In the genomic region with DNA sequence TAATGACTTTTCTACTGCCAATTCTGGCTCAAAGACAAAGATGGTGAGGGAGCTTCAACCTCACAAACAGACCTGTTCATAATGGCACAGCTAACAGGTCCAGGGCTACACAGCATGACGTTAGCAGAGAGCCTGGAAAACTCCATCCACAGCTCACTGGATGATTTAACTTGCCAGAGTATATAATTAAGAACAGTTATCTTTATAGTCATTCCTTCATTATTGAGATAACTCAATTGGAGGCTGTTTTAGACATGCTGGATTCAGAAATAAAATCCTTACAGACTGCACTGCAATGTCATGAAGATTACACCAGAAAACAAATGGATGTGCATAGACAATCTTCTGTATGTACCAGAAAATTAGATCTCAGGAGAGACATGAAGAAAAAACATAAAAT, we compare ENCODE assay signal across 18 cellular contexts. TPM values are rescaled to one million over a fixed set of nuclear protein-coding genes. Genes with fewer than 3 reads are reported as not detected.
DNase-seq lines count a peak whose midpoint lies in the region; ATAC-seq and TF ChIP-seq lines count a peak whose summit lies in the region.
"Had no signal": no experiment of that assay in that cellular context is flagged by ENCODE, and none has a peak within 500 bp of the region (broad histone marks: within the 10 kb centered on the region; RNA-seq: fewer than 3 reads in every experiment).

No MANE protein-coding gene starts in this region.

- H3K4me3 Mint-ChIP-seq in CD8-positive, alpha-beta T cell = no peak overlapping the region
- H3K4me3 Mint-ChIP-seq: CD4-positive, alpha-beta T cell had no signal

- no peak for TF ChIP-seq RAD21 in neural cell (conservative IDR thresholded peaks at IDR 0.05)

- CTCF ChIA-PET in HEK293 (lab: Yijun Ruan, JAX) = interaction anchor here (0.6 kb wide), 1 partner anchor 242 kb away, joined by 4 read pairs; no protein-coding TSS in a partner anchor
- CTCF ChIA-PET in CD8-positive, alpha-beta T cell (lab: Charles Lee) = no interaction called here

- no peaks in the 10 kb centered on the region for H3K9me2 ChIP-seq in neural cell (ENCODE audit: insufficient read depth, low read length)

- WGBS in upper lobe of left lung, 2 donors = 67 to 86% methylated on average over 1 of the region's 1 CpG

- no peaks in the 10 kb centered on the region for H3F3A ChIP-seq in neural cell (ENCODE audit: insufficient read depth, low read length, poor library complexity, severe bottlenecking)

- no peak overlapping the region for H2AFZ ChIP-seq in neural cell (ENCODE audit: low read depth, low read length)
- H2AFZ ChIP-seq: GM23248 had no signal

- H3K4me1 ChIP-seq in HEK293 (ENCODE audit: control insufficient read depth, insufficient read depth, low read length) = no peaks in the 10 kb centered on the region
- no peaks in the 10 kb centered on the region for H3K4me1 ChIP-seq in CD8-positive, alpha-beta T cell (ENCODE audit: insufficient read depth, low read length)
- no peaks in the 10 kb centered on the region for H3K4me1 ChIP-seq in upper lobe of left lung
- H3K4me1 ChIP-seq: A549, HAP-1 had no signal

- no peak overlapping the region for H3K4me2 ChIP-seq in neural cell (ENCODE audit: low read length)
- H3K4me2 ChIP-seq: A549 had no signal

- H3K27me3 Mint-ChIP-seq in CD8-positive, alpha-beta T cell (ENCODE audit: low read depth) = no peaks in the 10 kb centered on the region
- H3K27me3 Mint-ChIP-seq: CD4-positive, alpha-beta T cell had no signal

- H3K9me3 ChIP-seq in HEK293 (ENCODE audit: control insufficient read depth, insufficient read depth, low read depth, low read length) (no peaks in the 10 kb centered on the region), neural cell (ENCODE audit: low read length) (no peaks in the 10 kb centered on the region), upper lobe of left lung (no peaks in the 10 kb centered on the region)
- H3K9me3 ChIP-seq in CD8-positive, alpha-beta T cell (ENCODE audit: low read length) = no peaks in the 10 kb centered on the region
- H3K9me3 ChIP-seq: A549, HAP-1 had no signal

- no peaks in the 10 kb centered on the region for H4K20me1 ChIP-seq in neural cell (ENCODE audit: insufficient read depth)

- H3K36me3 ChIP-seq in HEK293 (ENCODE audit: control insufficient read depth in 2 of 2, insufficient read depth in 1 of 2, low read length in 2 of 2) (no peaks in the 10 kb centered on the region), neural cell (ENCODE audit: insufficient read depth, low read length) (no peaks in the 10 kb centered on the region), upper lobe of left lung (peaks cover 0 to 5% (median 0%) of the 10 kb centered on the region in 4 donors)
- no peaks in the 10 kb centered on the region for H3K36me3 ChIP-seq in CD8-positive, alpha-beta T cell (ENCODE audit: insufficient read depth, low read length)
- H3K36me3 ChIP-seq: HAP-1 had no signal

- H3K27me3 ChIP-seq in neural cell (ENCODE audit: insufficient read depth, low read depth, low read length) = no peaks in the 10 kb centered on the region
- no peaks in the 10 kb centered on the region for H3K27me3 ChIP-seq in CD8-positive, alpha-beta T cell (ENCODE audit: insufficient read depth, low read length)
- H3K27me3 ChIP-seq in upper lobe of left lung = no peaks in the 10 kb centered on the region

- intact Hi-C loops in CD8-positive, alpha-beta T cell (cut with DNase I, micrococcal nuclease) = no loop called here

- no peaks in the 10 kb centered on the region for H3K9me3 Mint-ChIP-seq in CD8-positive, alpha-beta T cell

- no peaks in the 10 kb centered on the region for H3K79me2 ChIP-seq in neural cell (replicated peaks; ENCODE audit: insufficient read depth, low read length)

- no peaks in the 10 kb centered on the region for H3K4me1 Mint-ChIP-seq in CD8-positive, alpha-beta T cell (ENCODE audit: low read depth)

- H3K9ac ChIP-seq in neural cell (ENCODE audit: low read length) = no peak overlapping the region
- H3K9ac ChIP-seq: GM23248 had no signal

- H3K27ac Mint-ChIP-seq in CD8-positive, alpha-beta T cell = no peak overlapping the region
- H3K27ac Mint-ChIP-seq: CD4-positive, alpha-beta T cell had no signal

- H3K36me3 Mint-ChIP-seq in CD8-positive, alpha-beta T cell = no peaks in the 10 kb centered on the region

- TF ChIP-seq CTCF in HEK293 (tag by site-specific recombination; IDR thresholded peaks at IDR 0.05) (no peak), neural cell (IDR thresholded peaks at IDR 0.05; ENCODE audit: poor library complexity, severe bottlenecking) (no peak), upper lobe of left lung (IDR thresholded peaks at IDR 0.05) (no peak)
- no peak for TF ChIP-seq CTCF in CD8-positive, alpha-beta T cell (IDR thresholded peaks at IDR 0.05)

- ATAC-seq in CD8-positive, alpha-beta T cell = no peak
- no peak for ATAC-seq in upper lobe of left lung (ENCODE audit: low FRiP score in 2 of 2)
- ATAC-seq: A549 had no signal

- no peak overlapping the region for H3K27ac ChIP-seq in HEK293 (ENCODE audit: extremely low read depth, low read depth, low read length)
- peak overlapping the region; percentile 60 for H3K27ac ChIP-seq in neural cell (ENCODE audit: low read length)
- no peak overlapping the region for H3K27ac ChIP-seq in CD8-positive, alpha-beta T cell (ENCODE audit: low read depth, low read length)
- no peak overlapping the region for H3K27ac ChIP-seq in upper lobe of left lung
- H3K27ac ChIP-seq: 22Rv1, A549, C4-2B, GM23248, HL-60 had no signal

- DNase-seq in NCI-H1105 treated with DMSO at 0.1 percent for 48 hours (lab: John Stamatoyannopoulos, UW) (peak; percentile 4), NCI-H1105 (lab: John Stamatoyannopoulos, UW) (no peak), NCI-H748 treated with DMSO at 0.1 percent for 48 hours (lab: John Stamatoyannopoulos, UW) (peak; percentile 9), upper lobe of left lung (no peak)
- no peak for DNase-seq in CD8-positive, alpha-beta T cell
- DNase-seq: AML-193; CD4-positive, alpha-beta T cell; DMS153; DMS79; GDM1; GM23248 had no signal

- TF ChIP-seq POLR2A in upper lobe of left lung (IDR thresholded peaks at IDR 0.05) = no peak

- TF ChIP-seq EP300 in neural cell (conservative IDR thresholded peaks at IDR 0.05; ENCODE audit: poor library complexity, severe bottlenecking) (no peak), upper lobe of left lung (IDR thresholded peaks at IDR 0.05) (no peak)

- no peak overlapping the region for H3K4me3 ChIP-seq in HEK293 (ENCODE audit: low read depth, low read length)
- peak overlapping the region; percentile 31 for H3K4me3 ChIP-seq in neural cell (ENCODE audit: low read length)
- no peak overlapping the region for H3K4me3 ChIP-seq in CD8-positive, alpha-beta T cell (ENCODE audit: low read depth, low read length)
- no peak overlapping the region for H3K4me3 ChIP-seq in upper lobe of left lung
- H3K4me3 ChIP-seq: A549, GM23248, HAP-1 had no signal

- POLR2A ChIA-PET in HEK293 (lab: Yijun Ruan, JAX) = no interaction called here
- POLR2A ChIA-PET in CD8-positive, alpha-beta T cell (lab: Charles Lee) = no interaction called here

TF ChIP-seq in HEK293, 187 proteins besides CTCF, POLR2A, EP300 and RAD21:
- TF ChIP-seq ZNF624 (tag by site-specific recombination; IDR thresholded peaks at IDR 0.05) (no peak), SP7 (tag by site-specific recombination; IDR thresholded peaks at IDR 0.05) (0 out of 2 replicates have a peak, but pooled peaks have one; percentile 24)
TF ChIP-seq in HEK293: peak in this region for 1.

TF ChIP-seq in neural cell, 6 proteins besides CTCF, POLR2A, EP300 and RAD21:
- TF ChIP-seq SMC3 (conservative IDR thresholded peaks at IDR 0.05; ENCODE audit: poor library complexity) = peak; percentile 8
- no peak for TF ChIP-seq POLR2AphosphoS5 (IDR thresholded peaks at IDR 0.05)
- TF ChIP-seq REST (IDR thresholded peaks at IDR 0.05; ENCODE audit: borderline replicate concordance) = no peak
- no peak for TF ChIP-seq EZH2 (IDR thresholded peaks at IDR 0.05; ENCODE audit: borderline replicate concordance, insufficient read depth, low read length, poor library complexity, severe bottlenecking)

RNA-seq across cellular contexts. Expression of gene LYPD1, which starts 55.1 kb away (rescaled TPM):
- polyA plus RNA-seq in neural cell = 78.2 and 104 TPM in 2 replicates
- 74.8 and 78.6 TPM in 2 replicates for polyA minus RNA-seq in neural cell
- total RNA-seq in CD8-positive, alpha-beta T cell = not detected
- total RNA-seq in upper lobe of left lung = 1 to 10 TPM in 4 of 6 donors, under 1 TPM in 2; 0.89 to 1.4 (median 1.1) TPM
- total RNA-seq: CD4-positive, alpha-beta T cell had no signal

Comparison
In these comparisons a context has a peak if more than half of its experiments do, and no peak if none do; other contexts are left out.
1. DNase-seq: peak in NCI-H1105 treated with DMSO at 0.1 percent for 48 hours (single experiment) and NCI-H748 treated with DMSO at 0.1 percent for 48 hours (single experiment); none in NCI-H1105 (single experiment), CD8-positive, alpha-beta T cell (0 of 7) and upper lobe of left lung (0 of 2).